ENCODE assay signal across 29 cellular contexts in the genomic region with DNA sequence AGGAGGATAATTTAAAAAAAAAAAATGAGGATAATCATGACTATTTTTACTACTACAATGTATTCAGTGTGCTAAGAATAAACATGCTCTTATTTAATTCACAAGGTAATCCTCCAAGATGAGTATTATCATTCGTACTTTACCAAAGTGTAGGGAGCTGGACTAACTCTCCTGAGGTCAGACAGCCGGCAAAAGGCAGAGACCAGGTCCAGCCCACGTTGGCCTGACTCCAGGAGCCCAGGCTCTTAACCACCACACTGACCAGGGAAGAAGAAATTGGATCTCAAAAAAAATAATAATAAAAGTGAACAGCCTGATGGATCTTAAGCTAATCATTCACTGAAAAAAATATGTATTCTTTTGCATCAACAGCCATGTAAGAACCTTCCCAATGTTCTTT. TPM values are rescaled to one million over a fixed set of nuclear protein-coding genes. Genes with fewer than 3 reads are reported as not detected.
"Had no signal": no experiment of that assay in that cellular context is flagged by ENCODE, and none has a peak within 500 bp of the region (broad histone marks: within the 10 kb centered on the region; RNA-seq: fewer than 3 reads in every experiment).

No MANE protein-coding gene starts in this region.

- H3K36me3 Mint-ChIP-seq: activated naive CD4-positive, alpha-beta T cell treated with anti-CD3 and anti-CD28 coated beads, Interleukin-2, amount 50 U/mL, for 72 hours had no signal

- H3K9me3 Mint-ChIP-seq: activated B cell treated with CpG ODN at 0.5 μM for 24 hours; activated CD4-positive, alpha-beta memory T cell treated with anti-CD3 and anti-CD28 coated beads for 36 hours; activated CD4-positive, alpha-beta T cell treated with anti-CD3 and anti-CD28 coated beads, Interleukin-2, amount 10 ng/mL, durations not matched to agents 24 days and 14 days; activated naive CD4-positive, alpha-beta T cell treated with anti-CD3 and anti-CD28 coated beads, Interleukin-2, amount 50 U/mL, for 72 hours; activated naive CD8-positive, alpha-beta T cell treated with anti-CD3 and anti-CD28 coated beads, Interleukin-2, amount 50 U/mL, for 24 hours; activated T-cell treated with anti-CD3 and anti-CD28 coated beads, Interleukin-2, amount 50 U/mL, for 4 hours had no signal

- DNase-seq: activated B cell treated with CpG ODN at 0.5 μM for 24 hours; activated CD4-positive, alpha-beta memory T cell treated with anti-CD3 and anti-CD28 coated beads for 36 hours; activated CD4-positive, alpha-beta T cell treated with anti-CD3 and anti-CD28 coated beads for 1 hour; activated CD4-positive, alpha-beta T cell treated with anti-CD3 and anti-CD28 coated beads, Interleukin-2, amount 10 ng/mL, durations not matched to agents 24 days and 14 days; activated CD8-positive, alpha-beta memory T cell treated with anti-CD3 and anti-CD28 coated beads for 24 hours; activated effector memory CD4-positive, alpha-beta T cell treated with anti-CD3 and anti-CD28 coated beads, Interleukin-2, amount 50 U/mL, for 16 hours; activated naive CD4-positive, alpha-beta T cell treated with Interleukin-2 at 50 U/mL for 16 hours; activated naive CD8-positive, alpha-beta T cell treated with anti-CD3 and anti-CD28 coated beads, Interleukin-2, amount 50 U/mL, for 24 hours; activated T-cell treated with anti-CD3 and anti-CD28 coated beads, Interleukin-2, amount 50 U/mL, for 4 hours; amniotic stem cell; body of pancreas; MG63; MV-4-11; NCI-H1092 treated with DMSO at 0.1 percent for 48 hours; NCI-H1436; NCI-H1694 treated with DMSO at 0.1 percent for 48 hours; NCI-H2029 treated with DMSO at 0.1 percent for 48 hours; NCI-H2227 treated with DMSO at 0.1 percent for 48 hours; NCI-H526; NCI-H82; Peyer's patch; SHP77 treated with DMSO at 0.1 percent for 48 hours; T-helper 17 cell; T-helper 9 cell had no signal

- H3K4me3 Mint-ChIP-seq: activated B cell treated with CpG ODN at 0.5 μM for 24 hours; activated CD4-positive, alpha-beta memory T cell treated with anti-CD3 and anti-CD28 coated beads for 36 hours; activated CD4-positive, alpha-beta T cell treated with anti-CD3 and anti-CD28 coated beads, Interleukin-2, amount 10 ng/mL, durations not matched to agents 24 days and 14 days; activated naive CD8-positive, alpha-beta T cell treated with anti-CD3 and anti-CD28 coated beads, Interleukin-2, amount 50 U/mL, for 24 hours; activated T-cell treated with anti-CD3 and anti-CD28 coated beads, Interleukin-2, amount 50 U/mL, for 4 hours; T-helper 17 cell had no signal

- H3K4me3 ChIP-seq: ascending aorta, body of pancreas, MG63, Peyer's patch had no signal

- H3K27ac ChIP-seq: ascending aorta, body of pancreas, Peyer's patch, RWPE1 had no signal

- H3K27me3 ChIP-seq: ascending aorta, body of pancreas, MG63, Peyer's patch had no signal

- H3K27ac Mint-ChIP-seq: activated B cell treated with CpG ODN at 0.5 μM for 24 hours; activated CD4-positive, alpha-beta memory T cell treated with anti-CD3 and anti-CD28 coated beads for 36 hours; activated CD4-positive, alpha-beta T cell treated with anti-CD3 and anti-CD28 coated beads, Interleukin-2, amount 10 ng/mL, durations not matched to agents 24 days and 14 days; activated naive CD4-positive, alpha-beta T cell treated with anti-CD3 and anti-CD28 coated beads, Interleukin-2, amount 50 U/mL, for 72 hours; activated naive CD8-positive, alpha-beta T cell treated with anti-CD3 and anti-CD28 coated beads, Interleukin-2, amount 50 U/mL, for 24 hours; T-helper 17 cell had no signal

- H3K9me3 ChIP-seq: ascending aorta, body of pancreas, MG63, Peyer's patch had no signal

- H3K4me1 Mint-ChIP-seq: activated B cell treated with CpG ODN at 0.5 μM for 24 hours; activated CD4-positive, alpha-beta T cell treated with anti-CD3 and anti-CD28 coated beads, Interleukin-2, amount 10 ng/mL, durations not matched to agents 24 days and 14 days; activated naive CD8-positive, alpha-beta T cell treated with anti-CD3 and anti-CD28 coated beads, Interleukin-2, amount 50 U/mL, for 24 hours had no signal

- H3K4me1 ChIP-seq: ascending aorta, Peyer's patch had no signal

- H3K27me3 Mint-ChIP-seq: activated B cell treated with CpG ODN at 0.5 μM for 24 hours; activated CD4-positive, alpha-beta memory T cell treated with anti-CD3 and anti-CD28 coated beads for 36 hours; activated naive CD8-positive, alpha-beta T cell treated with anti-CD3 and anti-CD28 coated beads, Interleukin-2, amount 50 U/mL, for 24 hours; T-helper 17 cell had no signal

- H3K36me3 ChIP-seq: MG63 had no signal

- ATAC-seq: activated naive CD4-positive, alpha-beta T cell treated with anti-CD3 and anti-CD28 coated beads, Interleukin-2, amount 50 U/mL, for 72 hours; activated naive CD8-positive, alpha-beta T cell treated with anti-CD3 and anti-CD28 coated beads, Interleukin-2, amount 50 U/mL, for 24 hours; activated T-cell treated with anti-CD3 and anti-CD28 coated beads, Interleukin-2, amount 50 U/mL, for 4 hours; body of pancreas; T-helper 17 cell had no signal

RNA-seq across cellular contexts. Expression of a gene that starts 25.8 kb away (rescaled TPM):
- total RNA-seq: activated B cell treated with CpG ODN at 0.5 μM for 24 hours; activated CD4-positive, alpha-beta T cell treated with anti-CD3 and anti-CD28 coated beads, Interleukin-2, amount 10 ng/mL, durations not matched to agents 24 days and 14 days; activated naive CD4-positive, alpha-beta T cell treated with anti-CD3 and anti-CD28 coated beads, Interleukin-2, amount 50 U/mL, for 72 hours; activated T-cell treated with anti-CD3 and anti-CD28 coated beads, Interleukin-2, amount 50 U/mL, for 4 hours; ascending aorta; body of pancreas; NCI-H460; SK-MEL-5 had no signal

RNA-seq across cellular contexts. Expression of a gene that starts 52.4 kb away (rescaled TPM):
- total RNA-seq: NCI-H460, SK-MEL-5 had no signal
